In the genomic region with DNA sequence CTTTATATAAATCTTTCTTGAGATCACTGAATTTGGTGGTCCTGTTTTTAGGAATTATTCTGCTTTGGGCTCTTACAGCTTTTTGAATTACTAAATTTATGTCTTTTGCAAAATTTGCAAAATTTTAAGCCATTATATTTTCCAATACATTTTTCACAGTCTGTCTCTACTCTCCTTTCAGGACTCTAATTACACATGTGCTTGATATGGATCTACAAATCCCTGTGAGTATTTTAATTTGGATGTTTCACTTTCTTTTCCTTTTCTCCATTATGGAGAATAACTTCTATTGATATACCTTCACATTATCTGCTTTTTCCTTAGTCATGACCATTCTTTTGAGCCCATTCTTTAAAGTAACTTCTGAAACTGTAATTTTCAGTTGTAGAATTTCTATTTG, we compare ENCODE assay signal across 5 cellular contexts.
"Had no signal": no experiment of that assay in that cellular context is flagged by ENCODE, and none has a peak within 500 bp of the region (broad histone marks: within the 10 kb centered on the region; RNA-seq: fewer than 3 reads in every experiment).

No MANE protein-coding gene starts in this region.

- DNase-seq: IMR-90 had no signal

- H3K27ac ChIP-seq: HL-60 had no signal

- FAIRE-seq: HepG2, HTR-8/SVneo, K562 had no signal

- ATAC-seq: HepG2, K562 had no signal

- H3K4me3 ChIP-seq: K562 had no signal
